Comparison of ENCODE assay signal across 2 cellular contexts in the genomic region with DNA sequence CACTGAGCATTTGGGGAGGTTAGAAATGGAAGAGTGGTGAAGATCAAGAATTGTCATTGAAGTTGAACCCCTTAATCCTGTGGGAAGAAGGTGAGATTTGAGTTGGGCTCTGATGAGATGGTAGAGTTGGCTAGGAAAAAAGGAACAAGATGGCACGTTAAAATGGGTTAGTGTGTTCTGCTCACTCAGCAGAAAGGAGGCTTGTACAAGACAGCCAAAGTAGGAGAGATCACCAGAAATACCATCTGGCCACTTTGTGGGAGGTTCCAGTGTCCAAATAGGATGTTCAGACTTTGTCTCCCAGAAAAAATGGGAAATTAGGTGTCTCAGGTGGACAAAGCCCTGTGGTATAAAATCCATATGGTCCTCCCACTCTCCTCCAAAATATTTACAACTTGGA.
TF ChIP-seq lines count a peak whose summit lies in the region.

No MANE protein-coding gene starts in this region.

TF ChIP-seq in A549, 52 proteins besides CTCF, POLR2A, EP300 and RAD21:
- peak; percentile 52 for TF ChIP-seq MAFK (IDR thresholded peaks at IDR 0.05; ENCODE audit: partially characterized antibody)
- TF ChIP-seq RARB (CRISPR knock-in tag; IDR thresholded peaks at IDR 0.05): no peak
- no peak for TF ChIP-seq HOXB13 (CRISPR knock-in tag; IDR thresholded peaks at IDR 0.05; ENCODE audit: low read depth)
- TF ChIP-seq BHLHE40 (IDR thresholded peaks at IDR 0.05; ENCODE audit: low read depth, low read length): no peak
- TF ChIP-seq KDM1A (IDR thresholded peaks at IDR 0.05; ENCODE audit: low read depth): no peak
- no peak for TF ChIP-seq MAZ (IDR thresholded peaks at IDR 0.05; ENCODE audit: borderline replicate concordance, low read depth, low read length)
TF ChIP-seq in A549: peak in this region for 1.

TF ChIP-seq in K562, 482 proteins besides CTCF, POLR2A, EP300 and RAD21:
- TF ChIP-seq MAFG (tag; conservative IDR thresholded peaks at IDR 0.05) (peak; percentile 65; the same call in 1 of the 2 replicates), ZNF316 (IDR thresholded peaks at IDR 0.05) (peak; percentile 61), THRAP3 (IDR thresholded peaks at IDR 0.05; ENCODE audit: borderline replicate concordance) (no peak), C11orf30 (IDR thresholded peaks at IDR 0.05; ENCODE audit: low read depth) (peak; percentile 45; the same call in 1 of the 2 replicates)
- TF ChIP-seq, protein P1, sequence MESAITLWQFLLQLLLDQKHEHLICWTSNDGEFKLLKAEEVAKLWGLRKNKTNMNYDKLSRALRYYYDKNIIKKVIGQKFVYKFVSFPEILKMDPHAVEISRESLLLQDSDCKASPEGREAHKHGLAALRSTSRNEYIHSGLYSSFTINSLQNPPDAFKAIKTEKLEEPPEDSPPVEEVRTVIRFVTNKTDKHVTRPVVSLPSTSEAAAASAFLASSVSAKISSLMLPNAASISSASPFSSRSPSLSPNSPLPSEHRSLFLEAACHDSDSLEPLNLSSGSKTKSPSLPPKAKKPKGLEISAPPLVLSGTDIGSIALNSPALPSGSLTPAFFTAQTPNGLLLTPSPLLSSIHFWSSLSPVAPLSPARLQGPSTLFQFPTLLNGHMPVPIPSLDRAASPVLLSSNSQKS (CRISPR knock-in tag; IDR thresholded peaks at IDR 0.05): no peak
